ENCODE assay signal across 9 cellular contexts in genomic region chr5:93621340-93621872, GRCh38. TPM values are rescaled to one million over a fixed set of nuclear protein-coding genes. Genes with fewer than 3 reads are reported as not detected.
A peak's percentile ranks its signal among the peaks of the same experiment; 100 is the strongest.
DNase-seq lines count a peak whose midpoint lies in the region; ATAC-seq and TF ChIP-seq lines count a peak whose summit lies in the region.
"Had no signal": no experiment of that assay in that cellular context is flagged by ENCODE, and none has a peak within 500 bp of the region (broad histone marks: within the 10 kb centered on the region; RNA-seq: fewer than 3 reads in every experiment).

No MANE protein-coding gene starts in this region.

- H3K36me3 Mint-ChIP-seq in activated naive CD8-positive, alpha-beta T cell: peaks cover 7% of the 10 kb centered on the region

- DNase-seq in DMS53 (lab: John Stamatoyannopoulos, UW): peak; percentile 96
- DNase-seq in HEK293T (ENCODE audit: extremely low spot score): peak; percentile 58
- DNase-seq in NCI-H2196 (lab: John Stamatoyannopoulos, UW; ENCODE audit: unreplicated experiment): peak; percentile 51
- peak; percentile 88 for DNase-seq in Right ventricle myocardium inferior (ENCODE audit: missing footprints)
- DNase-seq in nucleus accumbens (lab: John Stamatoyannopoulos, UW): peak; percentile 31 to 91 (median 76)
- no peak for DNase-seq in NOMO-1 (lab: John Stamatoyannopoulos, UW; ENCODE audit: unreplicated experiment in 2 of 2)
- DNase-seq in stimulated activated CD4-positive, alpha-beta T cell treated with anti-CD3 and anti-CD28 coated beads, Interleukin-4, amount 100 ng/mL, for 24 hours: no peak

- peak; percentile 94 for ATAC-seq in Right ventricle myocardium inferior

- H3K4me3 Mint-ChIP-seq in activated naive CD8-positive, alpha-beta T cell: peak overlapping the region; percentile 51

- CTCF ChIA-PET in HEK293T (lab: Yijun Ruan, JAX): interaction anchor here (0.6 to 1.3 kb wide), 6 partner anchors 9 to 1116 kb away, joined by 3 read pairs; no protein-coding TSS in a partner anchor

- peaks cover 27% of the 10 kb centered on the region for H3K4me1 Mint-ChIP-seq in activated naive CD8-positive, alpha-beta T cell (ENCODE audit: low read depth)

- intact Hi-C loops in Right ventricle myocardium inferior (cut with DNase I): loop anchor here (10.0 kb wide), 2 partner anchors 163 to 493 kb away; a partner anchor contains a TSS

- H3K27ac Mint-ChIP-seq in activated naive CD8-positive, alpha-beta T cell: no peak overlapping the region

- POLR2A ChIA-PET in HEK293T (lab: Yijun Ruan, JAX): interaction anchor here (0.9 to 3.6 kb wide), 14 partner anchors 10 to 180 kb away, joined by 3 to 35 read pairs (median 4); partner anchors contain the start of gene NR2F1

- peaks cover 3% of the 10 kb centered on the region for H3K27me3 Mint-ChIP-seq in activated naive CD8-positive, alpha-beta T cell

- H3K9me3 Mint-ChIP-seq in activated naive CD8-positive, alpha-beta T cell (ENCODE audit: low read depth): no peaks in the 10 kb centered on the region

TF ChIP-seq in HEK293T, 16 proteins besides CTCF, POLR2A, EP300 and RAD21:
- TF ChIP-seq CTBP1 (IDR thresholded peaks at IDR 0.05; ENCODE audit: borderline replicate concordance) (peak; percentile 28; the same call in 1 of the 2 replicates), SP1 (IDR thresholded peaks at IDR 0.05) (no peak), FOXM1 (IDR thresholded peaks at IDR 0.05; ENCODE audit: borderline replicate concordance) (no peak), L3MBTL2 (conservative IDR thresholded peaks at IDR 0.05) (peak; percentile 32; the same call in 1 of the 2 replicates), TARDBP (IDR thresholded peaks at IDR 0.05) (peak; percentile 96), PKNOX1 (IDR thresholded peaks at IDR 0.05) (no peak), SUZ12 (IDR thresholded peaks at IDR 0.05) (no peak)

RNA-seq across cellular contexts. Expression of gene NR2F1, which starts 38.4 kb away (rescaled TPM):
- total RNA-seq in Right ventricle myocardium inferior: 1.3 TPM
- total RNA-seq: activated CD8-positive, alpha-beta memory T cell treated with anti-CD3 and anti-CD28 coated beads for 36 hours had no signal

RNA-seq across cellular contexts. Expression of gene NR2F1-AS1, which starts 40.4 kb away (rescaled TPM):
- total RNA-seq in Right ventricle myocardium inferior: 0.60 TPM
- total RNA-seq: activated CD8-positive, alpha-beta memory T cell treated with anti-CD3 and anti-CD28 coated beads for 36 hours had no signal

Comparison
In these comparisons a context has a peak if more than half of its experiments do, and no peak if none do; other contexts are left out.
1. DNase-seq: peak in DMS53 (single experiment), HEK293T (single experiment), NCI-H2196 (single experiment), Right ventricle myocardium inferior (single experiment) and nucleus accumbens (56 of 56); none in NOMO-1 (0 of 2) and stimulated activated CD4-positive, alpha-beta T cell treated with anti-CD3 and anti-CD28 coated beads, Interleukin-4, amount 100 ng/mL, for 24 hours (single experiment).